In the genomic region with DNA sequence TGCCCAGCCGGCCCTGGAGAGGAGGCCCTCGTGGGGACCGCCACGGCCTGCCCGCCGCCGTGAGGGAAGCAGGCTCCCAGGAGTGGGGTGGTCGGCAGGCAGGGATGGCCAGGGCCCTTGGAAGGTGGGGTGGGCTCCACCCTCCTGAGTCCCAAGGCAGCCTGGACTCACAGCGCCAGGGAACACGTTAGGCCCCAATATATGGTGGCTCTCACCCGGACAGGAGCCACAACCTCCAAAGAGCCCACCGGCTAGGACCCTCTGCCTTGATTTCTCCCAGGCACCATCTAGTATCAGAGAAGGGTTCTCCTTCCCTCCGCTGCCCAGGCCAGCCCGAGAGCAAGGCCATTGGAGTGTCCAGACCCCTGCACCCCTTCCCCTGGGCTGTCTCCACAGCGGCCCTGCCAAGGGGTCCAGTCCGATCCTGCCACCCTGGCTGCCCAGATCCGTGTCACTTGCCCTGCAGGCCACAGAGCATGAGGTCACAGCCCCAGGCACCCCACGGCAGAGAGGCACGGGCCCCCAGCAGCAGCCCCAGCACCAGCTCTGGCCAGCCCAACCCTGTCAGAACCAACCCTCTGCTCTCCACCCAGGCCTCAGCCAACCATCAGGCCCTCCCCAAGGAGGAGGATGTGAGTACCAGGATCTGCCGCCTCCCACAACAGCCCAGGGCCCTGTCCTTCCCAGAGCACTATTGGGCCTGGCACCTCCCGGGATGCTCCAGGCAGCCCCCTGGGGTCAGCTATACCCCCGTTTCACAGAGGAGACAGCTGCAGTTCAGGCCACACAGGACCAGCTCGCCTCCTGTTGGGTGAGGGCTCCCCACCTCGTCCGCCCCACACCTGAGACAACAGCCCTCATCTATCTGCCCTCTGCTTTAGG, we compare ENCODE assay signal across 8 cellular contexts. TPM values are rescaled to one million over a fixed set of nuclear protein-coding genes. Genes with fewer than 3 reads are reported as not detected.
DNase-seq lines count a peak whose midpoint lies in the region; ATAC-seq and TF ChIP-seq lines count a peak whose summit lies in the region.

No MANE protein-coding gene starts in this region.

- peaks cover 7% of the 10 kb centered on the region for H3K36me3 Mint-ChIP-seq in activated T-cell treated with anti-CD3 and anti-CD28 coated beads, Interleukin-2, amount 50 U/mL, for 4 hours (ENCODE audit: insufficient read depth)
- H3K36me3 Mint-ChIP-seq in activated naive CD8-positive, alpha-beta T cell treated with anti-CD3 and anti-CD28 coated beads, Interleukin-2, amount 50 U/mL, for 24 hours (ENCODE audit: low read depth), result peaks cover 4% of the 10 kb centered on the region

- TF ChIP-seq EP300 in tibial nerve (IDR thresholded peaks at IDR 0.05), result no peak

- peak overlapping the region; percentile 70 for H3K4me3 Mint-ChIP-seq in activated T-cell treated with anti-CD3 and anti-CD28 coated beads, Interleukin-2, amount 50 U/mL, for 4 hours
- H3K4me3 Mint-ChIP-seq in activated naive CD8-positive, alpha-beta T cell treated with anti-CD3 and anti-CD28 coated beads, Interleukin-2, amount 50 U/mL, for 24 hours, result peak overlapping the region; percentile 36

- no peak for DNase-seq in activated T-cell treated with anti-CD3 and anti-CD28 coated beads, Interleukin-2, amount 50 U/mL, for 4 hours
- no peak for DNase-seq in activated T-cell treated with anti-CD3 and anti-CD28 coated beads for 4 hours
- DNase-seq in activated naive CD8-positive, alpha-beta T cell treated with anti-CD3 and anti-CD28 coated beads, Interleukin-2, amount 50 U/mL, for 24 hours, result no peak
- DNase-seq in tibial nerve (ENCODE audit: low spot score in 2 of 2), result no peak
- DNase-seq in mesenteric fat pad (ENCODE audit: low spot score), result no peak
- DNase-seq in NCI-H774 (lab: John Stamatoyannopoulos, UW), result no peak

- H3K27ac ChIP-seq in liver (ENCODE audit: low read depth in 1 of 2, low read length in 2 of 2) (peak overlapping the region in 1 of 2 donors; percentile 13), tibial nerve (peak overlapping the region; percentile 48 to 86 (median 71))

- H3K27me3 ChIP-seq in liver (ENCODE audit: control insufficient read depth in 4 of 4, insufficient read depth in 4 of 4, low read length in 3 of 4) (no peaks in the 10 kb centered on the region), tibial nerve (no peaks in the 10 kb centered on the region)

- no peak for ATAC-seq in activated T-cell treated with anti-CD3 and anti-CD28 coated beads, Interleukin-2, amount 50 U/mL, for 4 hours
- ATAC-seq in activated naive CD8-positive, alpha-beta T cell treated with anti-CD3 and anti-CD28 coated beads, Interleukin-2, amount 50 U/mL, for 24 hours, result no peak
- ATAC-seq in GM21390 (IDR thresholded peaks at IDR 0.05; ENCODE audit: unreplicated experiment), result no peak

- no peak overlapping the region for H3K27ac Mint-ChIP-seq in activated naive CD8-positive, alpha-beta T cell treated with anti-CD3 and anti-CD28 coated beads, Interleukin-2, amount 50 U/mL, for 24 hours

- H3K9me3 Mint-ChIP-seq in activated T-cell treated with anti-CD3 and anti-CD28 coated beads, Interleukin-2, amount 50 U/mL, for 4 hours, result no peaks in the 10 kb centered on the region
- no peaks in the 10 kb centered on the region for H3K9me3 Mint-ChIP-seq in activated naive CD8-positive, alpha-beta T cell treated with anti-CD3 and anti-CD28 coated beads, Interleukin-2, amount 50 U/mL, for 24 hours

- H3K4me1 ChIP-seq in liver (ENCODE audit: control insufficient read depth in 4 of 4, insufficient read depth in 4 of 4, low read length in 3 of 4) (peaks cover 3 to 11% (median 6%) of the 10 kb centered on the region in 4 donors), tibial nerve (peaks cover 0 to 18% (median 11%) of the 10 kb centered on the region in 4 donors)

- peaks cover 48% of the 10 kb centered on the region for H3K4me1 Mint-ChIP-seq in activated T-cell treated with anti-CD3 and anti-CD28 coated beads, Interleukin-2, amount 50 U/mL, for 4 hours (ENCODE audit: low read depth)
- peaks cover 42% of the 10 kb centered on the region for H3K4me1 Mint-ChIP-seq in activated naive CD8-positive, alpha-beta T cell treated with anti-CD3 and anti-CD28 coated beads, Interleukin-2, amount 50 U/mL, for 24 hours

- H3K9ac ChIP-seq in liver (ENCODE audit: low read depth in 1 of 2, low read length in 2 of 2), result no peak overlapping the region

- no peaks in the 10 kb centered on the region for H3K27me3 Mint-ChIP-seq in activated T-cell treated with anti-CD3 and anti-CD28 coated beads, Interleukin-2, amount 50 U/mL, for 4 hours (ENCODE audit: low read depth)
- no peaks in the 10 kb centered on the region for H3K27me3 Mint-ChIP-seq in activated naive CD8-positive, alpha-beta T cell treated with anti-CD3 and anti-CD28 coated beads, Interleukin-2, amount 50 U/mL, for 24 hours

- no peaks in the 10 kb centered on the region for H3K36me3 ChIP-seq in liver (ENCODE audit: control insufficient read depth in 4 of 4, insufficient read depth in 3 of 4, low read depth in 1 of 4, low read length in 3 of 4)
- no peaks in the 10 kb centered on the region for H3K36me3 ChIP-seq in tibial nerve

- TF ChIP-seq CTCF in liver (IDR thresholded peaks at IDR 0.05; ENCODE audit: low read depth, low read length, missing input control), result no peak
- no peak for TF ChIP-seq CTCF in tibial nerve (IDR thresholded peaks at IDR 0.05)

- WGBS in liver, result 74% methylated on average over 25 of the region's 25 CpGs
- 70 to 78% methylated on average over 15 to 23 of the region's 25 CpGs for WGBS in tibial nerve, 2 donors

- H3K9me3 ChIP-seq in liver (ENCODE audit: control insufficient read depth in 4 of 4, low read length in 3 of 4) (no peaks in the 10 kb centered on the region), tibial nerve (no peaks in the 10 kb centered on the region)

- TF ChIP-seq RAD21 in liver (IDR thresholded peaks at IDR 0.05), result no peak

- H3K4me3 ChIP-seq in liver (ENCODE audit: low read depth in 1 of 3, low read length in 3 of 3) (peak overlapping the region; percentile 5 to 41 (median 25)), tibial nerve (peak overlapping the region; percentile 30 to 91 (median 54))

- TF ChIP-seq POLR2A in tibial nerve (IDR thresholded peaks at IDR 0.05), result no peak

TF ChIP-seq in liver, 16 proteins besides CTCF, POLR2A, EP300 and RAD21:
- no peak for TF ChIP-seq YY1 (IDR thresholded peaks at IDR 0.05)
- TF ChIP-seq SP1 (IDR thresholded peaks at IDR 0.05), result no peak
- TF ChIP-seq, protein P1, sequence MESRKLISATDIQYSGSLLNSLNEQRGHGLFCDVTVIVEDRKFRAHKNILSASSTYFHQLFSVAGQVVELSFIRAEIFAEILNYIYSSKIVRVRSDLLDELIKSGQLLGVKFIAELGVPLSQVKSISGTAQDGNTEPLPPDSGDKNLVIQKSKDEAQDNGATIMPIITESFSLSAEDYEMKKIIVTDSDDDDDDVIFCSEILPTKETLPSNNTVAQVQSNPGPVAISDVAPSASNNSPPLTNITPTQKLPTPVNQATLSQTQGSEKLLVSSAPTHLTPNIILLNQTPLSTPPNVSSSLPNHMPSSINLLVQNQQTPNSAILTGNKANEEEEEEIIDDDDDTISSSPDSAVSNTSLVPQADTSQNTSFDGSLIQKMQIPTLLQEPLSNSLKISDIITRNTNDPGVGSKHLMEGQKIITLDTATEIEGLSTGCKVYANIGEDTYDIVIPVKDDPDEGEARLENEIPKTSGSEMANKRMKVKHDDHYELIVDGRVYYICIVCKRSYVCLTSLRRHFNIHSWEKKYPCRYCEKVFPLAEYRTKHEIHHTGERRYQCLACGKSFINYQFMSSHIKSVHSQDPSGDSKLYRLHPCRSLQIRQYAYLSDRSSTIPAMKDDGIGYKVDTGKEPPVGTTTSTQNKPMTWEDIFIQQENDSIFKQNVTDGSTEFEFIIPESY (IDR thresholded peaks at IDR 0.05), result no peak
- TF ChIP-seq GABPA (IDR thresholded peaks at IDR 0.05 in 1 of 2, conservative IDR thresholded peaks at IDR 0.05 in 1 of 2), result no peak
TF ChIP-seq in liver: peak in this region for 0.

RNA-seq across cellular contexts. Expression of a gene that starts 1.1 kb away (rescaled TPM):
- 10 to 100 TPM; 34.1 to 40.4 (median 35.4) TPM for total RNA-seq in activated T-cell treated with anti-CD3 and anti-CD28 coated beads, Interleukin-2, amount 50 U/mL, for 4 hours
- total RNA-seq in liver, result 10 to 100 TPM in 1 of 2 donors, 1 to 10 TPM in 1; 9.4 to 10.3 TPM
- 1 to 10 TPM; 2.0 to 6.5 TPM for polyA plus RNA-seq in liver
- 10 to 100 TPM; 23.4 to 37.1 (median 25.0) TPM for total RNA-seq in tibial nerve
- 19.4 TPM for total RNA-seq in mesenteric fat pad

RNA-seq across cellular contexts. Expression of a gene that starts 16.7 kb away (rescaled TPM):
- total RNA-seq in activated T-cell treated with anti-CD3 and anti-CD28 coated beads, Interleukin-2, amount 50 U/mL, for 4 hours, result 100 to 1,000 TPM; 124 to 136 (median 128) TPM
- total RNA-seq in liver (10 to 100 TPM; 28.3 to 41.5 TPM), tibial nerve (10 to 100 TPM; 45.1 to 79.5 (median 65.3) TPM), mesenteric fat pad (40.1 TPM)
- polyA plus RNA-seq in liver, result 10 to 100 TPM; 58.6 to 63.4 TPM

RNA-seq across cellular contexts. Expression of a gene that starts 28.1 kb away (rescaled TPM):
- total RNA-seq in activated T-cell treated with anti-CD3 and anti-CD28 coated beads, Interleukin-2, amount 50 U/mL, for 4 hours, result 10 to 100 TPM; 33.4 to 39.1 (median 34.0) TPM
- total RNA-seq in liver, result 10 to 100 TPM; 34.4 to 41.7 TPM
- 10 to 100 TPM; 18.9 to 50.5 TPM for polyA plus RNA-seq in liver
- 10 to 100 TPM; 22.7 to 69.3 (median 36.7) TPM for total RNA-seq in tibial nerve
- 39.0 TPM for total RNA-seq in mesenteric fat pad

RNA-seq across cellular contexts. Expression of a gene that starts 43.4 kb away (rescaled TPM):
- 10 to 100 TPM; 46.1 to 78.9 (median 52.7) TPM for total RNA-seq in activated T-cell treated with anti-CD3 and anti-CD28 coated beads, Interleukin-2, amount 50 U/mL, for 4 hours
- total RNA-seq in liver (10 to 100 TPM; 39.2 to 91.4 TPM), tibial nerve (10 to 100 TPM; 26.7 to 99.6 (median 47.8) TPM), mesenteric fat pad (139 TPM)
- 100 to 1,000 TPM in 1 of 2 donors, 10 to 100 TPM in 1; 76.4 to 118 TPM for polyA plus RNA-seq in liver

RNA-seq across cellular contexts. Expression of a gene that starts 48.0 kb away (rescaled TPM):
- 10 to 100 TPM; 16.9 to 19.1 (median 17.8) TPM for total RNA-seq in activated T-cell treated with anti-CD3 and anti-CD28 coated beads, Interleukin-2, amount 50 U/mL, for 4 hours
- total RNA-seq in liver (100 to 1,000 TPM in 1 of 2 donors, 10 to 100 TPM in 1; 42.2 to 119 TPM), tibial nerve (10 to 100 TPM; 20.3 to 68.4 (median 33.6) TPM), mesenteric fat pad (21.8 TPM)
- 100 to 1,000 TPM; 133 to 210 TPM for polyA plus RNA-seq in liver
